1 cellular context compared by ENCODE assay signal in the genomic region with DNA sequence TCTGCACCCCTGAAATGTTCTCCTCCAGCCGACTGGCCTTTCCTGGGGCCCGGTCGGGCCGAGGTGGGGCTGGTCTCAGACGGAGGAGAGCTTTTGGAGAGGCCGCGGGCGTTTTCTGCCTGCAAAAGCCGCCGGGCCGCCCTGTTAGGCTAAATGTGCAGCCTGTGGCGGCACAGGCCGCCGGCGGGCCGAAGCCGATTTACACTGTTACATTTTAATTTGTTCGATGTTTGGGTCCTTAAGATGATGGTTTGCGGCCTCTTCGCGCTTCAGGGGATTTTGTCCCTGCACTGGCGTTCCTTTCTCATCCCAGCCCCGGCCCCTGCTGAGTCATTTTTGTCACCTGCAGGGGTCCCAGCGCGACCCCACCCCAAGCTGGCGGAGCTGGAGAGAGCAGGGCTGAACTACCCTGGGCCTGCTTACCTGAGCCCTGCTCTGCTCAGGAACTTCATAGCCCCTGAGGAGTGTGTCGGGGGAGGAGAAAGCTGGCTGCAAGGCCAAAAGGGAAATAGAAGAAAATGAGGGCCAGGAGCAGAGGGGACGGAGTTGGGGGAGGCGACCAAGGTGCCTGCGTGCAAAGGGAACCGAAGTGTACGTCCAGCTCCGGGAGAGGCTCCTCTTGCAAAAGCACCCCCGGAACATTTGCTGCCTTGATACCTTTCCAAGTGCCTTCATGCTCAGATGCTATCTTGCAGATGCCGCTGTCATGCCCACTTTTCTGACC.
TF ChIP-seq lines count a peak whose summit lies in the region.

No MANE protein-coding gene starts in this region.

TF ChIP-seq in K562, 482 proteins besides CTCF, POLR2A, EP300 and RAD21 (continued from another document):
- TF ChIP-seq, protein P1, sequence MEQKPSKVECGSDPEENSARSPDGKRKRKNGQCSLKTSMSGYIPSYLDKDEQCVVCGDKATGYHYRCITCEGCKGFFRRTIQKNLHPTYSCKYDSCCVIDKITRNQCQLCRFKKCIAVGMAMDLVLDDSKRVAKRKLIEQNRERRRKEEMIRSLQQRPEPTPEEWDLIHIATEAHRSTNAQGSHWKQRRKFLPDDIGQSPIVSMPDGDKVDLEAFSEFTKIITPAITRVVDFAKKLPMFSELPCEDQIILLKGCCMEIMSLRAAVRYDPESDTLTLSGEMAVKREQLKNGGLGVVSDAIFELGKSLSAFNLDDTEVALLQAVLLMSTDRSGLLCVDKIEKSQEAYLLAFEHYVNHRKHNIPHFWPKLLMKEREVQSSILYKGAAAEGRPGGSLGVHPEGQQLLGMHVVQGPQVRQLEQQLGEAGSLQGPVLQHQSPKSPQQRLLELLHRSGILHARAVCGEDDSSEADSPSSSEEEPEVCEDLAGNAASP (IDR thresholded peaks at IDR 0.05) = no peak
- TF ChIP-seq SMARCE1 (IDR thresholded peaks at IDR 0.05) = no peak
- no peak for TF ChIP-seq ZNF668 (CRISPR knock-in tag; IDR thresholded peaks at IDR 0.05)
- no peak for TF ChIP-seq ATF7 (IDR thresholded peaks at IDR 0.05)
- TF ChIP-seq TEAD4 (IDR thresholded peaks at IDR 0.05; ENCODE audit: low read length) = no peak
- no peak for TF ChIP-seq TEAD4 (CRISPR knock-in tag; IDR thresholded peaks at IDR 0.05; ENCODE audit: borderline replicate concordance)
- TF ChIP-seq, protein P2, sequence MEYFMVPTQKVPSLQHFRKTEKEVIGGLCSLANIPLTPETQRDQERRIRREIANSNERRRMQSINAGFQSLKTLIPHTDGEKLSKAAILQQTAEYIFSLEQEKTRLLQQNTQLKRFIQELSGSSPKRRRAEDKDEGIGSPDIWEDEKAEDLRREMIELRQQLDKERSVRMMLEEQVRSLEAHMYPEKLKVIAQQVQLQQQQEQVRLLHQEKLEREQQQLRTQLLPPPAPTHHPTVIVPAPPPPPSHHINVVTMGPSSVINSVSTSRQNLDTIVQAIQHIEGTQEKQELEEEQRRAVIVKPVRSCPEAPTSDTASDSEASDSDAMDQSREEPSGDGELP (CRISPR knock-in tag; IDR thresholded peaks at IDR 0.05; ENCODE audit: borderline replicate concordance) = no peak
- no peak for TF ChIP-seq ADNP (tag; IDR thresholded peaks at IDR 0.05)
- peak; percentile 94 for TF ChIP-seq ZBTB7A (IDR thresholded peaks at IDR 0.05; ENCODE audit: borderline replicate concordance, control insufficient read depth, low read depth, low read length)
- TF ChIP-seq, protein P3, sequence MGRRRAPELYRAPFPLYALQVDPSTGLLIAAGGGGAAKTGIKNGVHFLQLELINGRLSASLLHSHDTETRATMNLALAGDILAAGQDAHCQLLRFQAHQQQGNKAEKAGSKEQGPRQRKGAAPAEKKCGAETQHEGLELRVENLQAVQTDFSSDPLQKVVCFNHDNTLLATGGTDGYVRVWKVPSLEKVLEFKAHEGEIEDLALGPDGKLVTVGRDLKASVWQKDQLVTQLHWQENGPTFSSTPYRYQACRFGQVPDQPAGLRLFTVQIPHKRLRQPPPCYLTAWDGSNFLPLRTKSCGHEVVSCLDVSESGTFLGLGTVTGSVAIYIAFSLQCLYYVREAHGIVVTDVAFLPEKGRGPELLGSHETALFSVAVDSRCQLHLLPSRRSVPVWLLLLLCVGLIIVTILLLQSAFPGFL (CRISPR knock-in tag; IDR thresholded peaks at IDR 0.05) = no peak
- TF ChIP-seq FOS (IDR thresholded peaks at IDR 0.05; ENCODE audit: extremely low read depth, insufficient read length) = no peak
- TF ChIP-seq, protein P4, sequence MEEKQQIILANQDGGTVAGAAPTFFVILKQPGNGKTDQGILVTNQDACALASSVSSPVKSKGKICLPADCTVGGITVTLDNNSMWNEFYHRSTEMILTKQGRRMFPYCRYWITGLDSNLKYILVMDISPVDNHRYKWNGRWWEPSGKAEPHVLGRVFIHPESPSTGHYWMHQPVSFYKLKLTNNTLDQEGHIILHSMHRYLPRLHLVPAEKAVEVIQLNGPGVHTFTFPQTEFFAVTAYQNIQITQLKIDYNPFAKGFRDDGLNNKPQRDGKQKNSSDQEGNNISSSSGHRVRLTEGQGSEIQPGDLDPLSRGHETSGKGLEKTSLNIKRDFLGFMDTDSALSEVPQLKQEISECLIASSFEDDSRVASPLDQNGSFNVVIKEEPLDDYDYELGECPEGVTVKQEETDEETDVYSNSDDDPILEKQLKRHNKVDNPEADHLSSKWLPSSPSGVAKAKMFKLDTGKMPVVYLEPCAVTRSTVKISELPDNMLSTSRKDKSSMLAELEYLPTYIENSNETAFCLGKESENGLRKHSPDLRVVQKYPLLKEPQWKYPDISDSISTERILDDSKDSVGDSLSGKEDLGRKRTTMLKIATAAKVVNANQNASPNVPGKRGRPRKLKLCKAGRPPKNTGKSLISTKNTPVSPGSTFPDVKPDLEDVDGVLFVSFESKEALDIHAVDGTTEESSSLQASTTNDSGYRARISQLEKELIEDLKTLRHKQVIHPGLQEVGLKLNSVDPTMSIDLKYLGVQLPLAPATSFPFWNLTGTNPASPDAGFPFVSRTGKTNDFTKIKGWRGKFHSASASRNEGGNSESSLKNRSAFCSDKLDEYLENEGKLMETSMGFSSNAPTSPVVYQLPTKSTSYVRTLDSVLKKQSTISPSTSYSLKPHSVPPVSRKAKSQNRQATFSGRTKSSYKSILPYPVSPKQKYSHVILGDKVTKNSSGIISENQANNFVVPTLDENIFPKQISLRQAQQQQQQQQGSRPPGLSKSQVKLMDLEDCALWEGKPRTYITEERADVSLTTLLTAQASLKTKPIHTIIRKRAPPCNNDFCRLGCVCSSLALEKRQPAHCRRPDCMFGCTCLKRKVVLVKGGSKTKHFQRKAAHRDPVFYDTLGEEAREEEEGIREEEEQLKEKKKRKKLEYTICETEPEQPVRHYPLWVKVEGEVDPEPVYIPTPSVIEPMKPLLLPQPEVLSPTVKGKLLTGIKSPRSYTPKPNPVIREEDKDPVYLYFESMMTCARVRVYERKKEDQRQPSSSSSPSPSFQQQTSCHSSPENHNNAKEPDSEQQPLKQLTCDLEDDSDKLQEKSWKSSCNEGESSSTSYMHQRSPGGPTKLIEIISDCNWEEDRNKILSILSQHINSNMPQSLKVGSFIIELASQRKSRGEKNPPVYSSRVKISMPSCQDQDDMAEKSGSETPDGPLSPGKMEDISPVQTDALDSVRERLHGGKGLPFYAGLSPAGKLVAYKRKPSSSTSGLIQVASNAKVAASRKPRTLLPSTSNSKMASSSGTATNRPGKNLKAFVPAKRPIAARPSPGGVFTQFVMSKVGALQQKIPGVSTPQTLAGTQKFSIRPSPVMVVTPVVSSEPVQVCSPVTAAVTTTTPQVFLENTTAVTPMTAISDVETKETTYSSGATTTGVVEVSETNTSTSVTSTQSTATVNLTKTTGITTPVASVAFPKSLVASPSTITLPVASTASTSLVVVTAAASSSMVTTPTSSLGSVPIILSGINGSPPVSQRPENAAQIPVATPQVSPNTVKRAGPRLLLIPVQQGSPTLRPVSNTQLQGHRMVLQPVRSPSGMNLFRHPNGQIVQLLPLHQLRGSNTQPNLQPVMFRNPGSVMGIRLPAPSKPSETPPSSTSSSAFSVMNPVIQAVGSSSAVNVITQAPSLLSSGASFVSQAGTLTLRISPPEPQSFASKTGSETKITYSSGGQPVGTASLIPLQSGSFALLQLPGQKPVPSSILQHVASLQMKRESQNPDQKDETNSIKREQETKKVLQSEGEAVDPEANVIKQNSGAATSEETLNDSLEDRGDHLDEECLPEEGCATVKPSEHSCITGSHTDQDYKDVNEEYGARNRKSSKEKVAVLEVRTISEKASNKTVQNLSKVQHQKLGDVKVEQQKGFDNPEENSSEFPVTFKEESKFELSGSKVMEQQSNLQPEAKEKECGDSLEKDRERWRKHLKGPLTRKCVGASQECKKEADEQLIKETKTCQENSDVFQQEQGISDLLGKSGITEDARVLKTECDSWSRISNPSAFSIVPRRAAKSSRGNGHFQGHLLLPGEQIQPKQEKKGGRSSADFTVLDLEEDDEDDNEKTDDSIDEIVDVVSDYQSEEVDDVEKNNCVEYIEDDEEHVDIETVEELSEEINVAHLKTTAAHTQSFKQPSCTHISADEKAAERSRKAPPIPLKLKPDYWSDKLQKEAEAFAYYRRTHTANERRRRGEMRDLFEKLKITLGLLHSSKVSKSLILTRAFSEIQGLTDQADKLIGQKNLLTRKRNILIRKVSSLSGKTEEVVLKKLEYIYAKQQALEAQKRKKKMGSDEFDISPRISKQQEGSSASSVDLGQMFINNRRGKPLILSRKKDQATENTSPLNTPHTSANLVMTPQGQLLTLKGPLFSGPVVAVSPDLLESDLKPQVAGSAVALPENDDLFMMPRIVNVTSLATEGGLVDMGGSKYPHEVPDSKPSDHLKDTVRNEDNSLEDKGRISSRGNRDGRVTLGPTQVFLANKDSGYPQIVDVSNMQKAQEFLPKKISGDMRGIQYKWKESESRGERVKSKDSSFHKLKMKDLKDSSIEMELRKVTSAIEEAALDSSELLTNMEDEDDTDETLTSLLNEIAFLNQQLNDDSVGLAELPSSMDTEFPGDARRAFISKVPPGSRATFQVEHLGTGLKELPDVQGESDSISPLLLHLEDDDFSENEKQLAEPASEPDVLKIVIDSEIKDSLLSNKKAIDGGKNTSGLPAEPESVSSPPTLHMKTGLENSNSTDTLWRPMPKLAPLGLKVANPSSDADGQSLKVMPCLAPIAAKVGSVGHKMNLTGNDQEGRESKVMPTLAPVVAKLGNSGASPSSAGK (IDR thresholded peaks at IDR 0.05) = peak; percentile 24; the same call in 1 of the 2 replicates
- no peak for TF ChIP-seq SMARCB1 (IDR thresholded peaks at IDR 0.05; ENCODE audit: insufficient read length, low read depth)
- peak; percentile 48; the same call in 1 of the 2 replicates for TF ChIP-seq PHF8 (IDR thresholded peaks at IDR 0.05; ENCODE audit: borderline replicate concordance, low read length)
- TF ChIP-seq, protein P5, sequence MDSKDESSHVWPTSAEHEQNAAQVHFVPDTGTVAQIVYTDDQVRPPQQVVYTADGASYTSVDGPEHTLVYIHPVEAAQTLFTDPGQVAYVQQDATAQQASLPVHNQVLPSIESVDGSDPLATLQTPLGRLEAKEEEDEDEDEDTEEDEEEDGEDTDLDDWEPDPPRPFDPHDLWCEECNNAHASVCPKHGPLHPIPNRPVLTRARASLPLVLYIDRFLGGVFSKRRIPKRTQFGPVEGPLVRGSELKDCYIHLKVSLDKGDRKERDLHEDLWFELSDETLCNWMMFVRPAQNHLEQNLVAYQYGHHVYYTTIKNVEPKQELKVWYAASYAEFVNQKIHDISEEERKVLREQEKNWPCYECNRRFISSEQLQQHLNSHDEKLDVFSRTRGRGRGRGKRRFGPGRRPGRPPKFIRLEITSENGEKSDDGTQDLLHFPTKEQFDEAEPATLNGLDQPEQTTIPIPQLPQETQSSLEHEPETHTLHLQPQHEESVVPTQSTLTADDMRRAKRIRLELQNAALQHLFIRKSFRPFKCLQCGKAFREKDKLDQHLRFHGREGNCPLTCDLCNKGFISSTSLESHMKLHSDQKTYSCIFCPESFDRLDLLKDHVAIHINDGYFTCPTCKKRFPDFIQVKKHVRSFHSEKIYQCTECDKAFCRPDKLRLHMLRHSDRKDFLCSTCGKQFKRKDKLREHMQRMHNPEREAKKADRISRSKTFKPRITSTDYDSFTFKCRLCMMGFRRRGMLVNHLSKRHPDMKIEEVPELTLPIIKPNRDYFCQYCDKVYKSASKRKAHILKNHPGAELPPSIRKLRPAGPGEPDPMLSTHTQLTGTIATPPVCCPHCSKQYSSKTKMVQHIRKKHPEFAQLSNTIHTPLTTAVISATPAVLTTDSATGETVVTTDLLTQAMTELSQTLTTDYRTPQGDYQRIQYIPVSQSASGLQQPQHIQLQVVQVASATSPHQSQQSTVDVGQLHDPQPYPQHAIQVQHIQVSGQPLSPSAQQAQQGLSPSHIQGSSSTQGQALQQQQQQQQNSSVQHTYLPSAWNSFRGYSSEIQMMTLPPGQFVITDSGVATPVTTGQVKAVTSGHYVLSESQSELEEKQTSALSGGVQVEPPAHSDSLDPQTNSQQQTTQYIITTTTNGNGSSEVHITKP (IDR thresholded peaks at IDR 0.05; ENCODE audit: partially characterized antibody) = peak; percentile 15
- no peak for TF ChIP-seq ZKSCAN1 (IDR thresholded peaks at IDR 0.05; ENCODE audit: low read depth, low read length)
- TF ChIP-seq, protein P6, sequence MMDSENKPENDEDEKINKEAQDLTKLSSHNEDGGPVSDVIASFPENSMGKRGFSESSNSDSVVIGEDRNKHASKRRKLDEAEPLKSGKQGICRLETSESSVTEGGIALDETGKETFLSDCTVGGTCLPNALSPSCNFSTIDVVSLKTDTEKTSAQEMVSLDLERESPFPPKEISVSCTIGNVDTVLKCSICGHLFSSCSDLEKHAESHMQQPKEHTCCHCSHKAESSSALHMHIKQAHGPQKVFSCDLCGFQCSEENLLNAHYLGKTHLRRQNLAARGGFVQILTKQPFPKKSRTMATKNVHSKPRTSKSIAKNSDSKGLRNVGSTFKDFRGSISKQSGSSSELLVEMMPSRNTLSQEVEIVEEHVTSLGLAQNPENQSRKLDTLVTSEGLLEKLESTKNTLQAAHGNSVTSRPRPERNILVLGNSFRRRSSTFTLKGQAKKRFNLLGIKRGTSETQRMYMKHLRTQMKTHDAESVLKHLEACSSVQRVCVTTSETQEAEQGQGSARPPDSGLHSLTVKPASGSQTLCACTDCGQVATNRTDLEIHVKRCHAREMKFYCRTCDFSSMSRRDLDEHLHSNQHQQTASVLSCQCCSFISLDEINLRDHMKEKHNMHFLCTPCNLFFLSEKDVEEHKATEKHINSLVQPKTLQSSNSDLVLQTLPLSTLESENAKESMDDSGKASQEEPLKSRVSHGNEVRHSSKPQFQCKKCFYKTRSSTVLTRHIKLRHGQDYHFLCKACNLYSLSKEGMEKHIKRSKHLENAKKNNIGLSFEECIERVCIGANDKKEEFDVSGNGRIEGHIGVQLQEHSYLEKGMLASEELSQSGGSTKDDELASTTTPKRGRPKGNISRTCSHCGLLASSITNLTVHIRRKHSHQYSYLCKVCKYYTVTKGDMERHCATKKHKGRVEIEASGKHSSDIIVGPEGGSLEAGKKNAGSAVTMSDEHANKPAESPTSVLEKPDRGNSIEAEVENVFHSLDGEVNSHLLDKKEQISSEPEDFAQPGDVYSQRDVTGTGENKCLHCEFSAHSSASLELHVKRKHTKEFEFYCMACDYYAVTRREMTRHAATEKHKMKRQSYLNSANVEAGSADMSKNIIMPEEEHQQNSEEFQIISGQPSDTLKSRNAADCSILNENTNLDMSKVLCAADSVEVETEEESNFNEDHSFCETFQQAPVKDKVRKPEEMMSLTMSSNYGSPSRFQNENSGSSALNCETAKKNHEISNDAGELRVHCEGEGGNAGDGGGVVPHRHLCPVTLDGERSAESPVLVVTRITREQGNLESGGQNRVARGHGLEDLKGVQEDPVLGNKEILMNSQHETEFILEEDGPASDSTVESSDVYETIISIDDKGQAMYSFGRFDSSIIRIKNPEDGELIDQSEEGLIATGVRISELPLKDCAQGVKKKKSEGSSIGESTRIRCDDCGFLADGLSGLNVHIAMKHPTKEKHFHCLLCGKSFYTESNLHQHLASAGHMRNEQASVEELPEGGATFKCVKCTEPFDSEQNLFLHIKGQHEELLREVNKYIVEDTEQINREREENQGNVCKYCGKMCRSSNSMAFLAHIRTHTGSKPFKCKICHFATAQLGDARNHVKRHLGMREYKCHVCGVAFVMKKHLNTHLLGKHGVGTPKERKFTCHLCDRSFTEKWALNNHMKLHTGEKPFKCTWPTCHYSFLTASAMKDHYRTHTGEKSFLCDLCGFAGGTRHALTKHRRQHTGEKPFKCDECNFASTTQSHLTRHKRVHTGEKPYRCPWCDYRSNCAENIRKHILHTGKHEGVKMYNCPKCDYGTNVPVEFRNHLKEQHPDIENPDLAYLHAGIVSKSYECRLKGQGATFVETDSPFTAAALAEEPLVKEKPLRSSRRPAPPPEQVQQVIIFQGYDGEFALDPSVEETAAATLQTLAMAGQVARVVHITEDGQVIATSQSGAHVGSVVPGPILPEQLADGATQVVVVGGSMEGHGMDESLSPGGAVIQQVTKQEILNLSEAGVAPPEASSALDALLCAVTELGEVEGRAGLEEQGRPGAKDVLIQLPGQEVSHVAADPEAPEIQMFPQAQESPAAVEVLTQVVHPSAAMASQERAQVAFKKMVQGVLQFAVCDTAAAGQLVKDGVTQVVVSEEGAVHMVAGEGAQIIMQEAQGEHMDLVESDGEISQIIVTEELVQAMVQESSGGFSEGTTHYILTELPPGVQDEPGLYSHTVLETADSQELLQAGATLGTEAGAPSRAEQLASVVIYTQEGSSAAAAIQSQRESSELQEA (IDR thresholded peaks at IDR 0.05; ENCODE audit: low read depth) = no peak
- no peak for TF ChIP-seq RNF2 (IDR thresholded peaks at IDR 0.05)
- peak; percentile 73 for TF ChIP-seq ZFX (CRISPR knock-in tag; IDR thresholded peaks at IDR 0.05)
